In the genomic region with DNA sequence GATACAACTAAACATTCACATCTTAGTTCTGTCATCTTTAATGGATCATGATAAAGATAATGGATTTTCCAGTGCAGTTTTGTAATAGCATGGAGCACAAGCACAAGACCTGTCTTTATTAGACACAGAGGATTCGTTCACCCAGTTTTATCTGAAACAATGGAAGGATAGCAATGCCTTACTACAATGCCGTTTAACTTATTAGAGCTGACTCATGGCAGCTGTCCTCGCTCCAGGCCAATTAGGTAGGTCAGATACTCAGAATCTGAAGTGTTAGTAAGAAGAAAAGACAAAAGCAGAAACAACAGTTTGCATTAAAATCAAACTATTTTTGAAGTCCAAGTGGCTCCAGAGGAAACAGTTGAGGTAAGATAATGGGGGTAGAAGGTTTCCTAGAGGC, we compare ENCODE assay signal across 33 cellular contexts. TPM values are rescaled to one million over a fixed set of nuclear protein-coding genes. Genes with fewer than 3 reads are reported as not detected.
"Had no signal": no experiment of that assay in that cellular context is flagged by ENCODE, and none has a peak within 500 bp of the region (broad histone marks: within the 10 kb centered on the region; RNA-seq: fewer than 3 reads in every experiment).

No MANE protein-coding gene starts in this region.

- ATAC-seq: foreskin keratinocyte; gastroesophageal sphincter; heart left ventricle; left cardiac atrium; left lung; natural killer cell; pancreas; sciatic nerve; stimulated activated effector memory CD8-positive, alpha-beta T cell treated with anti-CD3 and anti-CD28 coated beads, Interleukin-12 subunit alpha, Interleukin-12 subunit beta, amount 100 ng/mL, for 72 hours had no signal

- DNase-seq: dermis blood vessel endothelial cell; effector memory CD4-positive, alpha-beta T cell; foreskin keratinocyte; heart left ventricle; left cardiac atrium; left lung; mesendoderm; midbrain; natural killer cell; occipital lobe; pancreas; stimulated activated CD4-positive, alpha-beta T cell treated with anti-CD3 and anti-CD28 coated beads, Interleukin-2, amount 100 ng/mL, for 24 hours; stimulated activated CD4-positive, alpha-beta T cell treated with anti-CD3 and anti-CD28 coated beads, Interleukin-4, amount 100 ng/mL, for 24 hours; stimulated activated naive CD4-positive, alpha-beta T cell treated with Interleukin-2 at 50 U/mL for 16 hours; stomach; thyroid gland; trophoblast cell had no signal

RNA-seq across cellular contexts. Expression of a gene that starts 12.8 kb away (rescaled TPM):
- total RNA-seq: dermis blood vessel endothelial cell, endothelial cell of umbilical vein, epithelial cell of proximal tubule, esophagus muscularis mucosa, fibroblast of lung, foreskin keratinocyte, gastroesophageal sphincter, kidney epithelial cell, left cardiac atrium, left lung, lung microvascular endothelial cell, mucosa of gallbladder, natural killer cell, occipital lobe, right atrium auricular region, sciatic nerve, skeletal muscle tissue, stomach, subcutaneous adipose tissue, temporal lobe, thyroid gland, vagina had no signal
- polyA plus RNA-seq: endothelial cell of umbilical vein, fibroblast of lung, foreskin keratinocyte, hepatocyte had no signal
